Comparison of ENCODE assay signal across 1 cellular context in genomic region chr2:145119225-145119624, GRCh38.
A peak's percentile ranks its signal among the peaks of the same experiment; 100 is the strongest.
TF ChIP-seq lines count a peak whose summit lies in the region.

No MANE protein-coding gene starts in this region.

TF ChIP-seq in GM12878, 131 proteins besides CTCF, POLR2A, EP300 and RAD21 (continued from another document):
- TF ChIP-seq E2F8 (IDR thresholded peaks at IDR 0.05; ENCODE audit: low read depth, partially characterized antibody) (no peak), ZNF24 (IDR thresholded peaks at IDR 0.05) (0 out of 2 replicates have a peak, but pooled peaks have one; percentile 46), SMAD5 (IDR thresholded peaks at IDR 0.05; ENCODE audit: low read depth) (no peak), RUNX3 (IDR thresholded peaks at IDR 0.05; ENCODE audit: low read length) (peak; percentile 62), BHLHE40 (IDR thresholded peaks at IDR 0.05; ENCODE audit: borderline replicate concordance in 1 of 2, low read depth in 2 of 2, low read length in 1 of 2) (peak in 1 of 2 experiments; percentile 28; a peak in 1 of 4 replicates), POLR2AphosphoS5 (IDR thresholded peaks at IDR 0.05; ENCODE audit: low read length) (no peak), BCL11A (IDR thresholded peaks at IDR 0.05; ENCODE audit: low read depth, low read length) (0 out of 2 replicates have a peak, but pooled peaks have one; percentile 47), SUZ12 (IDR thresholded peaks at IDR 0.05; ENCODE audit: unreplicated experiment) (no peak), FOS (IDR thresholded peaks at IDR 0.05; ENCODE audit: borderline replicate concordance, extremely low read depth, insufficient read length) (no peak), YY1 (IDR thresholded peaks at IDR 0.05; ENCODE audit: low read depth, low read length) (no peak), NRF1 (conservative IDR thresholded peaks at IDR 0.05; ENCODE audit: low read depth, low read length) (no peak), ZNF622 (IDR thresholded peaks at IDR 0.05) (no peak), SPI1 (IDR thresholded peaks at IDR 0.05; ENCODE audit: borderline replicate concordance, insufficient read depth, low read depth, low read length) (peak; percentile 77), JUNB (IDR thresholded peaks at IDR 0.05) (peak; percentile 55), PML (IDR thresholded peaks at IDR 0.05; ENCODE audit: low read length) (no peak), NFIC (IDR thresholded peaks at IDR 0.05; ENCODE audit: low read depth, low read length) (0 out of 2 replicates have a peak, but pooled peaks have one; percentile 41), CEBPZ (IDR thresholded peaks at IDR 0.05; ENCODE audit: low read depth, low read length) (no peak), CHD2 (IDR thresholded peaks at IDR 0.05; ENCODE audit: borderline replicate concordance, low read depth, low read length) (no peak), HSF1 (IDR thresholded peaks at IDR 0.05; ENCODE audit: low read depth, low read length) (no peak), CHD1 (IDR thresholded peaks at IDR 0.05; ENCODE audit: low read depth, low read length) (no peak), EZH2 (IDR thresholded peaks at IDR 0.05; ENCODE audit: borderline replicate concordance, control insufficient read depth, low read depth, low read length) (no peak), MTA3 (IDR thresholded peaks at IDR 0.05; ENCODE audit: borderline replicate concordance, low read length) (no peak), IKZF2 (IDR thresholded peaks at IDR 0.05) (peak in 1 of 2 experiments; percentile 31; a peak in 1 of 4 replicates), TCF7 (IDR thresholded peaks at IDR 0.05; ENCODE audit: borderline replicate concordance) (no peak), IRF3 (IDR thresholded peaks at IDR 0.05) (no peak), GABPA (IDR thresholded peaks at IDR 0.05; ENCODE audit: low read depth) (0 out of 2 replicates have a peak, but pooled peaks have one; percentile 10), MTA2 (IDR thresholded peaks at IDR 0.05; ENCODE audit: low read depth) (0 out of 2 replicates have a peak, but pooled peaks have one; percentile 16)
